15 cellular contexts compared by ENCODE assay signal in the genomic region with DNA sequence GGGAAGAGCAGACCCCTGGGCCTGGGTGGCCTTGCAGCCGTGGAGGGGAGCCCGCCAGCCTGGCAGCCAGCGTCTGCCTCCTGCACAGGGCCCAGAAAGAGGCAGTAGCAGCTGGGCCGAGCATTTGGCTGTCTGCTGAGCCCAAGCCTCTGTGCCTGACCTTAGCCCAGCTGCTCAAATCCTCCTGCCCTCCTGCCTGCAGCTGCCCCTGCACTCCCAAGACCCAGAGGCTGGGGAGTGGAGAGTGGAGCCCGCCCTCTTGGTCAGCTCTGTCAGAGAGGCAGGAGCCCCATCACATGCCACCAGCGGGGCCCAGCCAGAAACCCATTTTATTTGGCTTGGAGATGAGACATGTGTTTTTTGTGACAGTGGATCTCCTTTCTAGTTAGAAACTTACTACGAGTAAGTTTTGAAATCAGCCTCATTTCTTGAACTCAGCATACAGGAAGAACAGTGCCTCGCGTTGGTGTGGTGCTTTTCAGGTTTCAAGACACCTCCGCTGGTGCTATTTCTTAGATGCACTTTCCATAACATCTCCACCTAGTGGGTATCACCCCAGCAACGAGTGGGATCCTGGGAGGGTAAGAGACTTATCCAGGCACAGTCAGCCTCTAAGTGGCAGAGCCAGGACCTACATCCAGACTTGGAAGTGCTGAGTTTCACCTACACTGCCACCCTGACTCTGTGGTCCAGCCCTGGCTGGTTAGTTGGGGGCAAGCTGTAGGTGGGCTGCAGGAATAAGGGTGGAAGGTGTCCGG.
DNase-seq lines count a peak whose midpoint lies in the region; ATAC-seq and TF ChIP-seq lines count a peak whose summit lies in the region.
"Had no signal": no experiment of that assay in that cellular context is flagged by ENCODE, and none has a peak within 500 bp of the region (broad histone marks: within the 10 kb centered on the region; RNA-seq: fewer than 3 reads in every experiment).

No MANE protein-coding gene starts in this region.

- peaks cover 0 to 13% (median 4%) of the 10 kb centered on the region in 5 experiments for H3K9me3 Mint-ChIP-seq in brain

- H3K27ac ChIP-seq in heart right ventricle, result peak overlapping the region in 4 of 10 donors; percentile 20 to 52 (median 30)
- peak overlapping the region in 1 of 2 donors; percentile 40 for H3K27ac ChIP-seq in right atrium auricular region
- H3K27ac ChIP-seq in upper lobe of right lung, result peak overlapping the region; percentile 2

- peak overlapping the region; percentile 49 to 89 (median 66) for H3K27ac Mint-ChIP-seq in brain
- H3K27ac Mint-ChIP-seq: naive thymus-derived CD4-positive, alpha-beta T cell had no signal

- peak in 7 of 8 donors; percentile 20 to 40 (median 35) for ATAC-seq in heart right ventricle
- ATAC-seq in mucosa of descending colon, result peak; percentile 14
- ATAC-seq in upper lobe of right lung, result peak; percentile 64
- no peak for ATAC-seq in HG03521 (IDR thresholded peaks at IDR 0.05; ENCODE audit: unreplicated experiment)
- no peak for ATAC-seq in esophagus mucosa
- ATAC-seq: naive thymus-derived CD4-positive, alpha-beta T cell had no signal

- H3K36me3 ChIP-seq in heart right ventricle (no peaks in the 10 kb centered on the region), right atrium auricular region (no peaks in the 10 kb centered on the region), mucosa of descending colon (ENCODE audit: low read depth) (no peaks in the 10 kb centered on the region), upper lobe of right lung (no peaks in the 10 kb centered on the region)

- whole genome bisulfite sequencing in heart right ventricle, 2 donors, result 77 to 79% methylated on average over 12 of the region's 12 CpGs

- H3K4me1 Mint-ChIP-seq in brain, result peaks cover 50% of the 10 kb centered on the region
- H3K4me1 Mint-ChIP-seq: naive thymus-derived CD4-positive, alpha-beta T cell had no signal

- H3K27me3 Mint-ChIP-seq in brain, result peaks cover 12% of the 10 kb centered on the region

- peak in 1 of 2 donors; percentile 19 for DNase-seq in heart right ventricle
- DNase-seq in right atrium auricular region (ENCODE audit: low spot score), result no peak
- no peak for DNase-seq in mucosa of descending colon
- no peak for DNase-seq in upper lobe of right lung
- no peak for DNase-seq in NCI-H226
- DNase-seq: activated T-cell treated with anti-CD3 and anti-CD28 coated beads, Interleukin-2, amount 50 U/mL, for 48 hours; DMS79; GOT3; KG1; naive thymus-derived CD4-positive, alpha-beta T cell; NCI-H2029 treated with DMSO at 0.1 percent for 48 hours; stimulated activated CD4-positive, alpha-beta T cell treated with anti-CD3 and anti-CD28 coated beads, Interleukin-12 subunit alpha, Interleukin-12 subunit beta, amount 100 ng/mL, for 4 hours had no signal

- no peak overlapping the region for H3K4me3 Mint-ChIP-seq in brain
- H3K4me3 Mint-ChIP-seq: naive thymus-derived CD4-positive, alpha-beta T cell had no signal

- no peaks in the 10 kb centered on the region for H3K36me3 Mint-ChIP-seq in brain
- H3K36me3 Mint-ChIP-seq: naive thymus-derived CD4-positive, alpha-beta T cell had no signal

- H3K4me1 ChIP-seq in heart right ventricle (peaks cover 0 to 44% (median 4%) of the 10 kb centered on the region in 9 donors), right atrium auricular region (peaks cover 0 to 18% of the 10 kb centered on the region in 2 donors), mucosa of descending colon (ENCODE audit: low read depth) (no peaks in the 10 kb centered on the region), upper lobe of right lung (peaks cover 4% of the 10 kb centered on the region)

- H3K4me3 ChIP-seq in heart right ventricle (no peak overlapping the region), right atrium auricular region (no peak overlapping the region), mucosa of descending colon (no peak overlapping the region), upper lobe of right lung (no peak overlapping the region)

- TF ChIP-seq CTCF in heart right ventricle (IDR thresholded peaks at IDR 0.05), result no peak
- no peak for TF ChIP-seq CTCF in right atrium auricular region (IDR thresholded peaks at IDR 0.05)
- TF ChIP-seq CTCF in brain (conservative IDR thresholded peaks at IDR 0.05), result no peak
- no peak for TF ChIP-seq CTCF in mucosa of descending colon (IDR thresholded peaks at IDR 0.05)
- TF ChIP-seq CTCF in upper lobe of right lung (IDR thresholded peaks at IDR 0.05), result no peak

- H3K27me3 ChIP-seq in heart right ventricle (no peaks in the 10 kb centered on the region), right atrium auricular region (no peaks in the 10 kb centered on the region), upper lobe of right lung (no peaks in the 10 kb centered on the region)

- H3K9me3 ChIP-seq in heart right ventricle (no peaks in the 10 kb centered on the region), right atrium auricular region (no peaks in the 10 kb centered on the region), mucosa of descending colon (no peaks in the 10 kb centered on the region), upper lobe of right lung (no peaks in the 10 kb centered on the region)

- intact Hi-C loops in heart right ventricle (cut with DNase I) (no loop called here), mucosa of descending colon (cut with DNase I, micrococcal nuclease) (no loop called here), upper lobe of right lung (cut with DNase I) (no loop called here)

Comparison
In these comparisons a context has a peak if more than half of its experiments do, and no peak if none do; other contexts are left out.
1. ATAC-seq: peak in heart right ventricle (7 of 8), mucosa of descending colon (single experiment) and upper lobe of right lung (single experiment); none in HG03521 (single experiment) and esophagus mucosa (single experiment).